In genomic region chr21:17478156-17478555, GRCh38 we compare ENCODE assay signal across 1 cellular context.
TF ChIP-seq lines count a peak whose summit lies in the region.

No MANE protein-coding gene starts in this region.

TF ChIP-seq in HEK293, 187 proteins besides CTCF, POLR2A, EP300 and RAD21 (continued from another document):
- 0 out of 2 replicates have a peak, but pooled peaks have one; percentile 31 for TF ChIP-seq REST (tag by site-specific recombination; IDR thresholded peaks at IDR 0.05)
- TF ChIP-seq ZNF555 (tag by site-specific recombination; conservative IDR thresholded peaks at IDR 0.05): peak; percentile 35
- peak; percentile 95 for TF ChIP-seq ZNF394 (tag by site-specific recombination; IDR thresholded peaks at IDR 0.05; ENCODE audit: borderline replicate concordance)
- TF ChIP-seq ZNF529 (tag by site-specific recombination; IDR thresholded peaks at IDR 0.05; ENCODE audit: insufficient replicate concordance): peak; percentile 24
- TF ChIP-seq ZNF140 (tag by site-specific recombination; IDR thresholded peaks at IDR 0.05): peak; percentile 59; the same call in 1 of the 2 replicates
- peak; percentile 83 for TF ChIP-seq ZNF518A (tag by site-specific recombination; conservative IDR thresholded peaks at IDR 0.05; ENCODE audit: low read depth)
- TF ChIP-seq ZBTB21 (tag by site-specific recombination; IDR thresholded peaks at IDR 0.05): 0 out of 2 replicates have a peak, but pooled peaks have one; percentile 13
- TF ChIP-seq ZNF560 (tag by site-specific recombination; IDR thresholded peaks at IDR 0.05; ENCODE audit: borderline replicate concordance): 0 out of 2 replicates have a peak, but pooled peaks have one; percentile 24
